22 cellular contexts compared by ENCODE assay signal in the genomic region with DNA sequence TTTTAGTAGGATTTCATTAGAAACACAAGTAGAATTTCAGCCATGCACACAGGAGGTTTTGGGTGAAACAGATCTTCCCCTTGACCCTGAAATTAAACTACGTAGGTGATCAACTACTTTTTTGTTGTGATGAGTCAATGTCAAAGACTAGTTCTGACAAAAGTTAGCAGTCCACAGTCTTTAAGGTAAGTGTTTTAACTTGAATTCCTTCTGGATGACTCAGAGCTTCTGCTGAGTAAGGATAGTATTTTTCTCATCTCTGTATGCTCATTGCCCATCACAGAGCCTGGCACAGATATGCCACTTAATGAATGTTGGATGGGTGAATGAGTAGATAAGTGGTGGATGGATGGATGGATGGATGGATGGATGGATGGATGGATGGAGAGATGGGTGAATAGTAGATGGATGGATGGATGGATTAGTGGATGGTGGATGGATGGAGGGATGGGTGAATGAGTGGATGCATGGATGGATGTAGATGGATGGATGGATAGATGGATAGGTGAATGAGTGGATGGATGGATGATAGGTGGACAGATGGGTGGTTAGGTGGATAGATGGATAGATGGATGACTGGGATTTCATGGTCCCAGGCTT.
DNase-seq lines count a peak whose midpoint lies in the region; ATAC-seq, FAIRE-seq and TF ChIP-seq lines count a peak whose summit lies in the region.
"Had no signal": no experiment of that assay in that cellular context is flagged by ENCODE, and none has a peak within 500 bp of the region (broad histone marks: within the 10 kb centered on the region; RNA-seq: fewer than 3 reads in every experiment).

No MANE protein-coding gene starts in this region.

- no peak for TF ChIP-seq POLR2A in IMR-90 (IDR thresholded peaks at IDR 0.05; ENCODE audit: low read depth, low read length)
- no peak for TF ChIP-seq POLR2A in K562 (conservative IDR thresholded peaks at IDR 0.05)

- H2BK20ac ChIP-seq in IMR-90 (ENCODE audit: low read depth, low read length) = no peak overlapping the region

- no CpG with 5 or more reads among the region's 1 CpG for WGBS in IMR-90 (ENCODE audit: extremely low coverage in 2 of 2, insufficient read length in 1 of 2), 2 experiments
- 5% methylated on average over 1 of the region's 1 CpG for WGBS in K562 (ENCODE audit: insufficient coverage, low coverage, missing lambda C conversion rate)

- TF ChIP-seq RAD21 in IMR-90 (IDR thresholded peaks at IDR 0.05; ENCODE audit: low read length) (no peak), K562 (CRISPR knock-in tag; conservative IDR thresholded peaks at IDR 0.05 in 1 of 2, IDR thresholded peaks at IDR 0.05 in 1 of 2) (no peak)

- H2AK5ac ChIP-seq in IMR-90 (ENCODE audit: low read depth, low read length) = no peak overlapping the region; the same call in 1 of the 2 replicates

- no peak overlapping the region for H2BK120ac ChIP-seq in IMR-90 (ENCODE audit: low read depth, low read length)

- H3K27me3 ChIP-seq in IMR-90 (ENCODE audit: control insufficient read depth, insufficient read depth, low read length) (no peaks in the 10 kb centered on the region), K562 (ENCODE audit: control insufficient read depth in 2 of 2, insufficient read depth in 2 of 2, low read length in 2 of 2) (peaks cover 17 to 25% of the 10 kb centered on the region in 2 experiments)
- H3K27me3 ChIP-seq: BLaER1 had no signal

- no peak overlapping the region for H4K91ac ChIP-seq in IMR-90 (ENCODE audit: insufficient read depth, low read depth, low read length)

- no peaks in the 10 kb centered on the region for H3K36me3 Mint-ChIP-seq in Calu3 (ENCODE audit: insufficient read depth, unreplicated experiment)
- H3K36me3 Mint-ChIP-seq: natural killer cell treated with Interleukin-12 subunit alpha and Interleukin-12 subunit beta and Interleukin-15 and Interleukin-18, amount 100 ng/mL, for 72 hours had no signal

- H2BK5ac ChIP-seq in IMR-90 (ENCODE audit: low read depth, low read length, poor library complexity, severe bottlenecking) = no peak overlapping the region

- DNase-seq in SIG-M5 treated with dmso at 0.1 percent for 504 hours (lab: John Stamatoyannopoulos, UW; ENCODE audit: unreplicated experiment) = peak; percentile 76
- no peak for DNase-seq in SIG-M5 (lab: John Stamatoyannopoulos, UW)
- DNase-seq in IMR-90 = peak; percentile 35
- no peak for DNase-seq in K562 (ENCODE audit: extremely low read depth in 1 of 4, low spot score in 3 of 4)
- peak; percentile 80 for DNase-seq in renal cortical epithelial cell (ENCODE audit: low read depth)
- DNase-seq in left cardiac atrium = no peak
- DNase-seq in Calu3 = no peak
- DNase-seq: activated CD4-positive, CD25-positive, alpha-beta regulatory T cell treated with anti-CD3 and anti-CD28 coated beads, Interleukin-2, amount 50 U/mL, for 72 hours; activated effector memory CD4-positive, alpha-beta T cell treated with anti-CD3 and anti-CD28 coated beads, Interleukin-2, amount 50 U/mL, for 16 hours; amniotic stem cell; effector memory CD8-positive, alpha-beta T cell; NCI-H187 treated with DMSO at 0.1 percent for 48 hours; posterior cingulate gyrus; SHP77 treated with DMSO at 0.1 percent for 48 hours; small intestine; stimulated activated CD4-positive, alpha-beta T cell treated with anti-CD3 and anti-CD28 coated beads, Interleukin-4, amount 100 ng/mL, for 24 hours had no signal

- H3K4me3 ChIP-seq in IMR-90 (ENCODE audit: insufficient read depth, low read depth, low read length) (no peak overlapping the region), K562 (no peak overlapping the region)
- H3K4me3 ChIP-seq: BLaER1 had no signal

- H3K56ac ChIP-seq in IMR-90 (ENCODE audit: extremely low read depth, insufficient read depth, low read length) = no peak overlapping the region

- H3K18ac ChIP-seq in IMR-90 (ENCODE audit: low read depth, low read length) = no peak overlapping the region

- TF ChIP-seq CTCF in IMR-90 (conservative IDR thresholded peaks at IDR 0.05; ENCODE audit: low read depth, low read length) (no peak), K562 (IDR thresholded peaks at IDR 0.05 in 2 of 3, conservative IDR thresholded peaks at IDR 0.05 in 1 of 3; ENCODE audit: insufficient read depth in 2 of 3, low read depth in 1 of 3, low read length in 3 of 3) (no peak), Calu3 (IDR thresholded peaks at IDR 0.05; ENCODE audit: unreplicated experiment) (no peak)

- H3K4me3 Mint-ChIP-seq in Calu3 (ENCODE audit: low read depth, unreplicated experiment) = no peak overlapping the region
- H3K4me3 Mint-ChIP-seq: effector memory CD8-positive, alpha-beta T cell; memory B cell; natural killer cell treated with Interleukin-12 subunit alpha and Interleukin-12 subunit beta and Interleukin-15 and Interleukin-18, amount 100 ng/mL, for 72 hours had no signal

- H3K9me3 Mint-ChIP-seq in Calu3 (ENCODE audit: low read depth, unreplicated experiment) = no peaks in the 10 kb centered on the region
- H3K9me3 Mint-ChIP-seq: effector memory CD8-positive, alpha-beta T cell; memory B cell; natural killer cell treated with Interleukin-12 subunit alpha and Interleukin-12 subunit beta and Interleukin-15 and Interleukin-18, amount 100 ng/mL, for 72 hours had no signal

- H2AK9ac ChIP-seq in IMR-90 (replicated peaks; ENCODE audit: low read depth, low read length, poor library complexity) = no peak overlapping the region

- H3K4me1 ChIP-seq in IMR-90 (ENCODE audit: control insufficient read depth, insufficient read depth, low read length) (0 out of 2 replicates have a peak, but pooled peaks cover under 1% of the 10 kb centered on the region), K562 (replicated peaks in 1 of 2; ENCODE audit: control insufficient read depth in 2 of 2, insufficient read depth in 2 of 2, low read length in 2 of 2) (peaks cover 0 to 8% of the 10 kb centered on the region in 2 experiments; a peak in 2 of 5 replicates)
- H3K4me1 ChIP-seq: BLaER1 had no signal

- in situ Hi-C loops in IMR-90 (cut with MboI; ENCODE audit: low sequenced_read_pairs) (loop anchor here (10.0 kb wide), 1 partner anchor 434 kb away; no protein-coding TSS in a partner anchor), K562 (cut with MboI) (no loop called here)

- H3K9me1 ChIP-seq in IMR-90 (ENCODE audit: insufficient read depth, low read length) (no peaks in the 10 kb centered on the region), K562 (ENCODE audit: control insufficient read depth, insufficient read depth, low read length) (no peaks in the 10 kb centered on the region)

- H3K4ac ChIP-seq in IMR-90 (ENCODE audit: low read depth, low read length) = no peak overlapping the region

- no peaks in the 10 kb centered on the region for H3K79me1 ChIP-seq in IMR-90 (ENCODE audit: low read depth in 1 of 2, low read length in 2 of 2)

- no peak overlapping the region for H2BK15ac ChIP-seq in IMR-90 (ENCODE audit: low read depth, low read length)

- H3K4me1 Mint-ChIP-seq in Calu3 (ENCODE audit: low read depth, unreplicated experiment) = peaks cover 11% of the 10 kb centered on the region
- H3K4me1 Mint-ChIP-seq: memory B cell had no signal

- no peak overlapping the region for H2AFZ ChIP-seq in IMR-90 (replicated peaks; ENCODE audit: low read length, poor library complexity)
- H2AFZ ChIP-seq in K562 (ENCODE audit: low read depth, low read length) = no peak overlapping the region

- no peak overlapping the region for H3K4me2 ChIP-seq in IMR-90 (ENCODE audit: low read depth, low read length)
- no peak overlapping the region for H3K4me2 ChIP-seq in K562 (ENCODE audit: insufficient read depth, low read length)
- H3K4me2 ChIP-seq: BLaER1 had no signal

- ATAC-seq in IMR-90 (ENCODE audit: low read depth) (no peak), K562 (no peak), left cardiac atrium (no peak), GM19351 (IDR thresholded peaks at IDR 0.05; ENCODE audit: unreplicated experiment) (no peak)
- ATAC-seq: effector memory CD8-positive, alpha-beta T cell; natural killer cell treated with Interleukin-12 subunit alpha and Interleukin-12 subunit beta and Interleukin-15 and Interleukin-18, amount 100 ng/mL, for 72 hours had no signal

- POLR2A ChIA-PET in IMR-90 (lab: Charles Lee; ENCODE audit: unreplicated experiment) (no interaction called here), K562 (lab: Yijun Ruan, JAX) (no interaction called here)

- H3K9me3 ChIP-seq in IMR-90 (ENCODE audit: control insufficient read depth, insufficient read depth, low read length) (no peaks in the 10 kb centered on the region), K562 (replicated peaks; ENCODE audit: control insufficient read depth, insufficient read depth, low read depth, low read length) (no peaks in the 10 kb centered on the region)
- H3K9me3 ChIP-seq: BLaER1 had no signal

- H3K36me3 ChIP-seq in IMR-90 (ENCODE audit: control insufficient read depth, insufficient read depth, low read length) (peaks cover 2% of the 10 kb centered on the region; the same call in 1 of the 2 replicates), K562 (ENCODE audit: control insufficient read depth, insufficient read depth, low read length) (no peaks in the 10 kb centered on the region)
- H3K36me3 ChIP-seq: BLaER1 had no signal

- TF ChIP-seq EP300 in K562 (IDR thresholded peaks at IDR 0.05; ENCODE audit: low read length) = no peak

- CTCF ChIA-PET in IMR-90 (lab: Yijun Ruan, JAX) = no interaction called here
- CTCF ChIA-PET in K562 (lab: Yijun Ruan, JAX; ENCODE audit: low intra/inter-chr PET ratio) = interaction anchor here (0.8 kb wide), 1 partner anchor 1429 kb away, joined by 3 read pairs; no protein-coding TSS in a partner anchor
- CTCF ChIA-PET in Calu3 (lab: Charles Lee) = interaction anchor here (0.6 to 1.0 kb wide), 2 partner anchors 13 to 437 kb away, joined by 4 read pairs; no protein-coding TSS in a partner anchor

- H4K8ac ChIP-seq in IMR-90 (ENCODE audit: low read depth in 2 of 2, low read length in 2 of 2) = no peak overlapping the region

- no peak for FAIRE-seq in K562 (lab: Jason Lieb, UNC)
- FAIRE-seq: GM12892, small intestine had no signal

- BruUV-seq in IMR-90 (replicated peaks; lab: Mats Ljungman, UMichigan) = no TSS peak
- BruUV-seq in K562 (replicated peaks; lab: Mats Ljungman, UMichigan) = no TSS peak
- no TSS peak for BruUV-seq in Calu3 (replicated peaks; lab: Mats Ljungman, UMichigan)

- intact Hi-C loops in IMR-90 (cut with micrococcal nuclease) = no loop called here
- intact Hi-C loops in K562 (cut with micrococcal nuclease) = no loop called here
- intact Hi-C loops in left cardiac atrium (cut with DNase I) = no loop called here
- intact Hi-C loops in Calu3 (cut with micrococcal nuclease; ENCODE audit: unreplicated experiment) = no loop called here

- no peak overlapping the region for H4K5ac ChIP-seq in IMR-90 (ENCODE audit: low read depth, low read length)

- peaks cover 11% of the 10 kb centered on the region for H3K27me3 Mint-ChIP-seq in Calu3 (ENCODE audit: unreplicated experiment)

- H3K27ac Mint-ChIP-seq in Calu3 (ENCODE audit: unreplicated experiment) = no peak overlapping the region
- H3K27ac Mint-ChIP-seq: effector memory CD8-positive, alpha-beta T cell; memory B cell; natural killer cell treated with Interleukin-12 subunit alpha and Interleukin-12 subunit beta and Interleukin-15 and Interleukin-18, amount 100 ng/mL, for 72 hours had no signal

- no peak overlapping the region for H3K9ac ChIP-seq in IMR-90 (ENCODE audit: low read depth, low read length)
- H3K9ac ChIP-seq in K562 (ENCODE audit: insufficient read depth in 1 of 2, low read depth in 2 of 2, low read length in 2 of 2) = no peak overlapping the region
- H3K9ac ChIP-seq: BLaER1 had no signal

- no peak overlapping the region for H3K14ac ChIP-seq in IMR-90 (replicated peaks; ENCODE audit: low read depth, low read length)

- no peak overlapping the region for H3K23ac ChIP-seq in IMR-90 (ENCODE audit: low read depth, low read length)

- H3K27ac ChIP-seq in IMR-90 (ENCODE audit: insufficient read depth, low read length) = no peak overlapping the region
- H3K27ac ChIP-seq in K562 (ENCODE audit: extremely low read depth, low read depth, low read length) = no peak overlapping the region
- H3K27ac ChIP-seq: 22Rv1, BLaER1 had no signal

- no peaks in the 10 kb centered on the region for H3K79me2 ChIP-seq in K562 (ENCODE audit: control insufficient read depth, insufficient read depth, low read length)

- dilution Hi-C loops in IMR-90 (cut with HindIII; ENCODE audit: low sequenced_read_pairs, unreplicated experiment) = no loop called here

- H4K20me1 ChIP-seq in IMR-90 (ENCODE audit: insufficient read depth, low read length) = no peaks in the 10 kb centered on the region
- no peaks in the 10 kb centered on the region for H4K20me1 ChIP-seq in K562 (replicated peaks; ENCODE audit: control insufficient read depth, insufficient read depth, low read length)
- H4K20me1 ChIP-seq: BLaER1 had no signal

Comparison
In these comparisons a context has a peak if more than half of its experiments do, and no peak if none do; other contexts are left out.
1. DNase-seq: peak in SIG-M5 treated with dmso at 0.1 percent for 504 hours (single experiment), IMR-90 (single experiment) and renal cortical epithelial cell (single experiment); none in SIG-M5 (single experiment), K562 (0 of 4), left cardiac atrium (single experiment) and Calu3 (single experiment).